In genomic region chr11:64868904-64869570, GRCh38 we compare ENCODE assay signal across 8 cellular contexts. TPM values are rescaled to one million over a fixed set of nuclear protein-coding genes. Genes with fewer than 3 reads are reported as not detected.
DNase-seq lines count a peak whose midpoint lies in the region; ATAC-seq, FAIRE-seq and TF ChIP-seq lines count a peak whose summit lies in the region.

No MANE protein-coding gene starts in this region.

- H3K27me3 Mint-ChIP-seq in IgD-negative memory B cell = peaks cover 2% of the 10 kb centered on the region

- peaks cover 47 to 69% (median 56%) of the 10 kb centered on the region in 3 donors for H3K4me1 Mint-ChIP-seq in IgD-negative memory B cell

- H3K79me2 ChIP-seq in GM12878 (ENCODE audit: control insufficient read depth, insufficient read depth, low read length) = peaks cover 89% of the 10 kb centered on the region

- peak overlapping the region; percentile 48 to 81 (median 66) for H3K27ac Mint-ChIP-seq in IgD-negative memory B cell

- SMC1A ChIA-PET in GM12878 (lab: Charles Lee; ENCODE audit: uncharacterized antibody, unreplicated experiment) = interaction anchor here (2.0 to 15.0 kb wide), 4 partner anchors 10 to 25 kb away, joined by 9 to 306 read pairs (median 14); no protein-coding TSS in a partner anchor

- in situ Hi-C loops in GM12878 (cut with MboI) = loop anchor here (10.0 kb wide), 1 partner anchor 556 kb away; the partner anchor contains the start of gene NEAT1

- H3K36me3 ChIP-seq in GM12878 (ENCODE audit: control insufficient read depth in 2 of 2, insufficient read depth in 2 of 2, low read length in 1 of 2) (peaks cover 17 to 30% of the 10 kb centered on the region in 2 experiments; a peak in 3 of 4 replicates), upper lobe of right lung (peaks cover 33% of the 10 kb centered on the region)

- H3K27me3 ChIP-seq in GM12878 (replicated peaks in 1 of 2; ENCODE audit: control insufficient read depth in 2 of 2, insufficient read depth in 2 of 2, low read length in 1 of 2) = no peaks in the 10 kb centered on the region
- H3K27me3 ChIP-seq in upper lobe of right lung = no peaks in the 10 kb centered on the region

- H3K4me3 Mint-ChIP-seq in IgD-negative memory B cell = peak overlapping the region; percentile 58 to 91 (median 70)

- H4K20me1 ChIP-seq in GM12878 (ENCODE audit: control insufficient read depth, insufficient read depth) = peaks cover 3% of the 10 kb centered on the region; the same call in 1 of the 2 replicates

- no peak overlapping the region for H2AFZ ChIP-seq in GM12878 (ENCODE audit: control insufficient read depth, low read depth, low read length)

- BruUV-seq in GM12878 (replicated peaks; lab: Mats Ljungman, UMichigan) = no TSS peak

- peak overlapping the region; percentile 73 for H3K9ac ChIP-seq in GM12878 (ENCODE audit: control insufficient read depth, insufficient read depth, low read length)

- CTCF ChIA-PET in GM12878 (lab: Yijun Ruan, JAX) = interaction anchor here (0.8 to 28.8 kb wide), 8 partner anchors 8 to 252 kb away, joined by 3 to 1208 read pairs (median 4); partner anchors contain the start of genes ARL2, CDC42BPG, EHD1 and FAU

- FAIRE-seq in GM12878 (lab: Jason Lieb, UNC) = no peak

- peaks cover 88% of the 10 kb centered on the region for H3K4me1 ChIP-seq in GM12878 (ENCODE audit: control insufficient read depth, insufficient read depth, low read length)
- peaks cover 82% of the 10 kb centered on the region for H3K4me1 ChIP-seq in upper lobe of right lung

- DNase-seq in AG20443 (ENCODE audit: low spot score) (peak; percentile 70), GM12878 (ENCODE audit: low read depth, low spot score) (no peak), lung microvascular endothelial cell (ENCODE audit: low read depth in 2 of 2) (peak; percentile 31 to 98), upper lobe of right lung (no peak), NCI-H774 (lab: John Stamatoyannopoulos, UW) (no peak), DMS53 treated with DMSO at 0.1 percent for 48 hours (lab: John Stamatoyannopoulos, UW; ENCODE audit: unreplicated experiment) (no peak)

- no peak for TF ChIP-seq CTCF in GM12878 (IDR thresholded peaks at IDR 0.05 in 2 of 3, conservative IDR thresholded peaks at IDR 0.05 in 1 of 3; ENCODE audit: control insufficient read depth in 2 of 3, extremely low read depth in 1 of 3, insufficient read depth in 1 of 3, low read depth in 3 of 3, low read length in 3 of 3)
- no peak for TF ChIP-seq CTCF in upper lobe of right lung (IDR thresholded peaks at IDR 0.05)

- H3K36me3 Mint-ChIP-seq in IgD-negative memory B cell = peaks cover 10% of the 10 kb centered on the region

- peaks cover 0 to 2% (median 0%) of the 10 kb centered on the region in 3 donors for H3K9me3 Mint-ChIP-seq in IgD-negative memory B cell

- peak overlapping the region; percentile 62 for H3K4me2 ChIP-seq in GM12878 (ENCODE audit: control insufficient read depth, insufficient read depth)

- no peak for TF ChIP-seq EP300 in GM12878 (IDR thresholded peaks at IDR 0.05; ENCODE audit: borderline replicate concordance in 1 of 2, control insufficient read depth in 1 of 2, low read depth in 2 of 2, low read length in 2 of 2)

- no peak for TF ChIP-seq RAD21 in GM12878 (IDR thresholded peaks at IDR 0.05; ENCODE audit: insufficient read depth, low read depth, low read length)

- POLR2A ChIA-PET in GM12878 (lab: Charles Lee) = interaction anchor here (0.5 to 24.3 kb wide), 5 partner anchors 10 to 639 kb away, joined by 3 to 620 read pairs (median 30); partner anchors contain the start of genes CDC42BPG and EHD1

- H3K9me3 ChIP-seq in GM12878 (replicated peaks; ENCODE audit: control insufficient read depth, insufficient read depth, low read length) (no peaks in the 10 kb centered on the region), upper lobe of right lung (no peaks in the 10 kb centered on the region)

- TF ChIP-seq POLR2A in GM12878 (IDR thresholded peaks at IDR 0.05; ENCODE audit: low read depth, low read length) = no peak; the same call in 1 of the 2 replicates

- intact Hi-C loops in GM12878 (cut with micrococcal nuclease; ENCODE audit: unreplicated experiment) (no loop called here), upper lobe of right lung (cut with DNase I) (no loop called here)

- peak overlapping the region; percentile 62; the same call in 1 of the 2 replicates for H3K4me3 ChIP-seq in GM12878
- H3K4me3 ChIP-seq in upper lobe of right lung = no peak overlapping the region

- H3K27ac ChIP-seq in GM12878 (ENCODE audit: control insufficient read depth, insufficient read depth) = peak overlapping the region; percentile 92
- H3K27ac ChIP-seq in upper lobe of right lung = peak overlapping the region; percentile 78

- WGBS in GM12878 (ENCODE audit: insufficient coverage, insufficient replicate concordance, low lambda C conversion rate, missing lambda C conversion rate) = 68% methylated on average over 21 of the region's 21 CpGs

- RAD21 ChIA-PET in GM12878 (lab: Charles Lee; ENCODE audit: unreplicated experiment) = interaction anchor here (1.0 to 15.8 kb wide), 5 partner anchors 9 to 25 kb away, joined by 3 to 316 read pairs (median 24); partner anchors contain the start of genes CDC42BPG and EHD1

- ATAC-seq in GM12878 = no peak
- peak; percentile 56 for ATAC-seq in upper lobe of right lung
- ATAC-seq in HG03139 (IDR thresholded peaks at IDR 0.05; ENCODE audit: unreplicated experiment) = no peak

RNA-seq across cellular contexts. Expression of gene EHD1, which starts 9.4 kb away (rescaled TPM):
- polyA plus RNA-seq in IgD-negative memory B cell = 210 TPM
- 122 and 128 TPM in 2 replicates for total RNA-seq in GM12878 (2013; cell fraction: nucleolus; rRNA removed)
- 50.9 and 64.6 TPM in 2 replicates for total RNA-seq in GM12878 (2014; rRNA removed)
- 24.3 and 24.5 TPM in 2 replicates for total RNA-seq in GM12878 (2014; rRNA removed; fragmentation: Illumina TruSeq; extraction: Trizol)
- 165 and 166 TPM in 2 replicates for total RNA-seq in GM12878 (2021)
- 43.3 TPM for polyA plus RNA-seq in GM12878 (2011; ENCODE audit: low read depth)
- polyA plus RNA-seq in GM12878 (2011; rRNA removed) = 21.0 and 50.4 TPM in 2 replicates
- polyA plus RNA-seq in GM12878 (2011; cell fraction: cytosol; rRNA removed) = 79.0 and 83.3 TPM in 2 replicates
- polyA plus RNA-seq in GM12878 (2011; cell fraction: nucleus; rRNA removed) = 107 and 190 TPM in 2 replicates
- polyA plus RNA-seq in GM12878 (2012) = 112 and 125 TPM in 2 replicates
- polyA plus RNA-seq in GM12878 (2014; fragmentation: Illumina TruSeq; extraction: Trizol) = 18.9 and 71.4 TPM in 2 replicates
- 1 to 10 TPM; 1.0 to 2.2 TPM for polyA plus RNA-seq in GM12878 (2014; fragmentation: Nextera tagmentation; extraction: Ambion mirVana)
- polyA plus RNA-seq in GM12878 (2014; rRNA removed) = 68.5 and 102 TPM in 2 replicates
- 10 to 100 TPM; 88.1 to 97.5 TPM for polyA plus RNA-seq in GM12878 (2016; fragmentation: Nextera tagmentation; extraction: Ambion mirVana)
- polyA minus RNA-seq in GM12878 (2011; rRNA and poly(A)+ RNA removed) = 75.9 and 95.9 TPM in 2 replicates
- polyA minus RNA-seq in GM12878 (2011; cell fraction: cytosol; rRNA and poly(A)+ RNA removed) = 32.5 and 39.8 TPM in 2 replicates
- 37.4 and 72.2 TPM in 2 replicates for polyA minus RNA-seq in GM12878 (2011; cell fraction: nucleus; rRNA and poly(A)+ RNA removed)
- total RNA-seq in lung microvascular endothelial cell = 27.6 and 33.6 TPM in 2 replicates
- total RNA-seq in upper lobe of right lung = 94.6 TPM

RNA-seq across cellular contexts. Expression of gene CDC42BPG, which starts 24.6 kb away (rescaled TPM):
- polyA plus RNA-seq in IgD-negative memory B cell (0.15 TPM), GM12878 (2011; rRNA removed) (0.04 and 0.12 TPM in 2 replicates), GM12878 (2014; fragmentation: Illumina TruSeq; extraction: Trizol) (0.03 and 0.46 TPM in 2 replicates), GM12878 (2014; fragmentation: Nextera tagmentation; extraction: Ambion mirVana) (under 1 TPM in 1 of 2 experiments, not detected in 1; 0.02 TPM), GM12878 (2014; rRNA removed) (0.44 and 0.53 TPM in 2 replicates), GM12878 (2016; fragmentation: Nextera tagmentation; extraction: Ambion mirVana) (under 1 TPM; 0.04 TPM)
- 0.73 and 1.6 TPM in 2 replicates for total RNA-seq in GM12878 (2013; cell fraction: nucleolus; rRNA removed)
- total RNA-seq in GM12878 (2014; rRNA removed) (0.11 and 1.3 TPM in 2 replicates), GM12878 (2014; rRNA removed; fragmentation: Illumina TruSeq; extraction: Trizol) (0.09 TPM in 2 replicates), GM12878 (2021) (0.36 and 0.45 TPM in 2 replicates), lung microvascular endothelial cell (0.22 and 0.79 TPM in 2 replicates), upper lobe of right lung (20.9 TPM)
- 0.10 TPM for polyA plus RNA-seq in GM12878 (2011; ENCODE audit: low read depth)
- polyA plus RNA-seq in GM12878 (2011; cell fraction: cytosol; rRNA removed) = 0.10 and 0.13 TPM in 2 replicates
- 0.48 and 0.92 TPM in 2 replicates for polyA plus RNA-seq in GM12878 (2011; cell fraction: nucleus; rRNA removed)
- polyA plus RNA-seq in GM12878 (2012) = 0.22 and 0.45 TPM in 2 replicates
- polyA minus RNA-seq in GM12878 (2011; rRNA and poly(A)+ RNA removed) = 0.05 TPM in 1 of 2 replicates, not detected in the other
- 0.13 TPM in 1 of 2 replicates, not detected in the other for polyA minus RNA-seq in GM12878 (2011; cell fraction: cytosol; rRNA and poly(A)+ RNA removed)
- polyA minus RNA-seq in GM12878 (2011; cell fraction: nucleus; rRNA and poly(A)+ RNA removed) = 0.19 and 0.24 TPM in 2 replicates

RNA-seq across cellular contexts. Expression of gene ATG2A, which starts 48.0 kb away (rescaled TPM):
- polyA plus RNA-seq in IgD-negative memory B cell (3.9 TPM), GM12878 (2011; rRNA removed) (0.65 and 2.3 TPM in 2 replicates), GM12878 (2014; fragmentation: Illumina TruSeq; extraction: Trizol) (0.52 and 2.4 TPM in 2 replicates), GM12878 (2014; fragmentation: Nextera tagmentation; extraction: Ambion mirVana) (under 1 TPM; 0.08 to 0.51 TPM), GM12878 (2014; rRNA removed) (7.2 and 13.2 TPM in 2 replicates), GM12878 (2016; fragmentation: Nextera tagmentation; extraction: Ambion mirVana) (1 to 10 TPM; 6.8 to 8.3 TPM)
- 33.5 and 35.5 TPM in 2 replicates for total RNA-seq in GM12878 (2013; cell fraction: nucleolus; rRNA removed)
- total RNA-seq in GM12878 (2014; rRNA removed) (7.4 and 10.2 TPM in 2 replicates), GM12878 (2014; rRNA removed; fragmentation: Illumina TruSeq; extraction: Trizol) (2.0 and 2.2 TPM in 2 replicates), GM12878 (2021) (16.5 and 19.0 TPM in 2 replicates), lung microvascular endothelial cell (7.6 and 12.1 TPM in 2 replicates), upper lobe of right lung (23.2 TPM)
- polyA plus RNA-seq in GM12878 (2011; ENCODE audit: low read depth) = 3.9 TPM
- 3.6 and 4.5 TPM in 2 replicates for polyA plus RNA-seq in GM12878 (2011; cell fraction: cytosol; rRNA removed)
- polyA plus RNA-seq in GM12878 (2011; cell fraction: nucleus; rRNA removed) = 27.0 and 30.1 TPM in 2 replicates
- 12.6 and 13.8 TPM in 2 replicates for polyA plus RNA-seq in GM12878 (2012)
- polyA minus RNA-seq in GM12878 (2011; rRNA and poly(A)+ RNA removed) = 5.6 and 6.2 TPM in 2 replicates
- polyA minus RNA-seq in GM12878 (2011; cell fraction: cytosol; rRNA and poly(A)+ RNA removed) = 6.5 and 6.8 TPM in 2 replicates
- polyA minus RNA-seq in GM12878 (2011; cell fraction: nucleus; rRNA and poly(A)+ RNA removed) = 20.1 and 25.6 TPM in 2 replicates

RNA-seq across cellular contexts. Expression of gene PPP2R5B, which starts 55.5 kb away (rescaled TPM):
- polyA plus RNA-seq in IgD-negative memory B cell = 11.4 TPM
- total RNA-seq in GM12878 (2013; cell fraction: nucleolus; rRNA removed) = 8.1 and 8.8 TPM in 2 replicates
- total RNA-seq in GM12878 (2014; rRNA removed) = 2.8 and 3.3 TPM in 2 replicates
- total RNA-seq in GM12878 (2014; rRNA removed; fragmentation: Illumina TruSeq; extraction: Trizol) = 1.2 and 1.7 TPM in 2 replicates
- 4.7 and 4.9 TPM in 2 replicates for total RNA-seq in GM12878 (2021)
- 8.8 TPM for polyA plus RNA-seq in GM12878 (2011; ENCODE audit: low read depth)
- 5.0 and 6.7 TPM in 2 replicates for polyA plus RNA-seq in GM12878 (2011; rRNA removed)
- 6.8 and 7.2 TPM in 2 replicates for polyA plus RNA-seq in GM12878 (2011; cell fraction: cytosol; rRNA removed)
- 20.9 and 29.4 TPM in 2 replicates for polyA plus RNA-seq in GM12878 (2011; cell fraction: nucleus; rRNA removed)
- polyA plus RNA-seq in GM12878 (2012) = 11.9 and 13.1 TPM in 2 replicates
- polyA plus RNA-seq in GM12878 (2014; fragmentation: Illumina TruSeq; extraction: Trizol) = 1.4 and 1.8 TPM in 2 replicates
- polyA plus RNA-seq in GM12878 (2014; fragmentation: Nextera tagmentation; extraction: Ambion mirVana) = under 1 TPM; 0.08 to 0.11 TPM
- 2.2 and 3.6 TPM in 2 replicates for polyA plus RNA-seq in GM12878 (2014; rRNA removed)
- 1 to 10 TPM; 1.7 to 3.1 TPM for polyA plus RNA-seq in GM12878 (2016; fragmentation: Nextera tagmentation; extraction: Ambion mirVana)
- polyA minus RNA-seq in GM12878 (2011; rRNA and poly(A)+ RNA removed) = 4.2 and 4.8 TPM in 2 replicates
- polyA minus RNA-seq in GM12878 (2011; cell fraction: cytosol; rRNA and poly(A)+ RNA removed) = 2.8 and 2.9 TPM in 2 replicates
- polyA minus RNA-seq in GM12878 (2011; cell fraction: nucleus; rRNA and poly(A)+ RNA removed) = 4.1 and 4.3 TPM in 2 replicates
- total RNA-seq in lung microvascular endothelial cell = 5.0 and 11.5 TPM in 2 replicates
- total RNA-seq in upper lobe of right lung = 29.4 TPM

RNA-seq across cellular contexts. Expression of gene MEN1, which starts 58.7 kb away (rescaled TPM):
- 36.4 TPM for polyA plus RNA-seq in IgD-negative memory B cell
- total RNA-seq in GM12878 (2013; cell fraction: nucleolus; rRNA removed) = 19.7 and 20.0 TPM in 2 replicates
- 14.4 and 19.0 TPM in 2 replicates for total RNA-seq in GM12878 (2014; rRNA removed)
- 6.3 and 6.5 TPM in 2 replicates for total RNA-seq in GM12878 (2014; rRNA removed; fragmentation: Illumina TruSeq; extraction: Trizol)
- total RNA-seq in GM12878 (2021) = 31.1 and 32.6 TPM in 2 replicates
- 34.2 TPM for polyA plus RNA-seq in GM12878 (2011; ENCODE audit: low read depth)
- 6.0 and 19.0 TPM in 2 replicates for polyA plus RNA-seq in GM12878 (2011; rRNA removed)
- 21.8 and 25.3 TPM in 2 replicates for polyA plus RNA-seq in GM12878 (2011; cell fraction: cytosol; rRNA removed)
- polyA plus RNA-seq in GM12878 (2011; cell fraction: nucleus; rRNA removed) = 82.8 and 85.9 TPM in 2 replicates
- polyA plus RNA-seq in GM12878 (2012) = 23.4 and 25.0 TPM in 2 replicates
- 13.0 and 22.4 TPM in 2 replicates for polyA plus RNA-seq in GM12878 (2014; fragmentation: Illumina TruSeq; extraction: Trizol)
- polyA plus RNA-seq in GM12878 (2014; fragmentation: Nextera tagmentation; extraction: Ambion mirVana) = 1 to 10 TPM; 2.5 to 4.1 TPM
- 26.8 and 37.5 TPM in 2 replicates for polyA plus RNA-seq in GM12878 (2014; rRNA removed)
- polyA plus RNA-seq in GM12878 (2016; fragmentation: Nextera tagmentation; extraction: Ambion mirVana) = 10 to 100 TPM; 38.9 to 39.7 TPM
- polyA minus RNA-seq in GM12878 (2011; rRNA and poly(A)+ RNA removed) = 11.0 and 14.9 TPM in 2 replicates
- polyA minus RNA-seq in GM12878 (2011; cell fraction: cytosol; rRNA and poly(A)+ RNA removed) = 11.9 and 14.7 TPM in 2 replicates
- 11.5 and 17.5 TPM in 2 replicates for polyA minus RNA-seq in GM12878 (2011; cell fraction: nucleus; rRNA and poly(A)+ RNA removed)
- 10.5 and 12.5 TPM in 2 replicates for total RNA-seq in lung microvascular endothelial cell
- total RNA-seq in upper lobe of right lung = 22.5 TPM

Comparison
In these comparisons a context has a peak if more than half of its experiments do, and no peak if none do; other contexts are left out.
1. DNase-seq: peak in AG20443 (single experiment) and lung microvascular endothelial cell (2 of 2); none in GM12878 (single experiment), upper lobe of right lung (single experiment), NCI-H774 (single experiment) and DMS53 treated with DMSO at 0.1 percent for 48 hours (single experiment).